10 cellular contexts compared by ENCODE assay signal in genomic region chr10:97490592-97490991, GRCh38. TPM values are rescaled to one million over a fixed set of nuclear protein-coding genes. Genes with fewer than 3 reads are reported as not detected.
DNase-seq lines count a peak whose midpoint lies in the region; ATAC-seq and TF ChIP-seq lines count a peak whose summit lies in the region.
"Had no signal": no experiment of that assay in that cellular context is flagged by ENCODE, and none has a peak within 500 bp of the region (broad histone marks: within the 10 kb centered on the region; RNA-seq: fewer than 3 reads in every experiment).

No MANE protein-coding gene starts in this region.

- H3K4me3 ChIP-seq in mammary epithelial cell (replicated peaks in 1 of 3; ENCODE audit: insufficient read depth in 1 of 3, low read depth in 2 of 3, low read length in 3 of 3) (no peak overlapping the region), coronary artery (no peak overlapping the region), upper lobe of left lung (no peak overlapping the region), right lobe of liver (no peak overlapping the region)
- H3K4me3 ChIP-seq in naive thymus-derived CD4-positive, alpha-beta T cell (ENCODE audit: low read length), result no peak overlapping the region

- no peak overlapping the region for H3K4me2 ChIP-seq in mammary epithelial cell (ENCODE audit: insufficient read depth, low read depth, low read length)

- H3K27me3 Mint-ChIP-seq in MCF 10A (ENCODE audit: insufficient read depth, unreplicated experiment), result no peaks in the 10 kb centered on the region
- no peaks in the 10 kb centered on the region for H3K27me3 Mint-ChIP-seq in naive thymus-derived CD4-positive, alpha-beta T cell

- TF ChIP-seq POLR2A in upper lobe of left lung (IDR thresholded peaks at IDR 0.05) (no peak), right lobe of liver (IDR thresholded peaks at IDR 0.05) (no peak)

- H3K27me3 ChIP-seq in mammary epithelial cell (ENCODE audit: insufficient read depth, low read length) (no peaks in the 10 kb centered on the region), upper lobe of left lung (no peaks in the 10 kb centered on the region), right lobe of liver (no peaks in the 10 kb centered on the region)
- no peaks in the 10 kb centered on the region for H3K27me3 ChIP-seq in naive thymus-derived CD4-positive, alpha-beta T cell (ENCODE audit: control insufficient read depth in 2 of 2, insufficient read depth in 2 of 2, low read length in 2 of 2)

- H3K4me1 ChIP-seq in mammary epithelial cell (ENCODE audit: insufficient read depth, low read length) (peaks cover 9% of the 10 kb centered on the region), upper lobe of left lung (peaks cover 21 to 50% (median 25%) of the 10 kb centered on the region in 4 donors), right lobe of liver (peaks cover 0 to 14% (median 2%) of the 10 kb centered on the region in 4 donors)
- H3K4me1 ChIP-seq in naive thymus-derived CD4-positive, alpha-beta T cell (ENCODE audit: control insufficient read depth in 2 of 2, insufficient read depth in 2 of 2, low read length in 2 of 2), result peaks cover 4 to 25% of the 10 kb centered on the region in 2 donors

- in situ Hi-C loops in mammary epithelial cell (cut with MboI; ENCODE audit: low sequenced_read_pairs in 2 of 2), result no loop called here

- no peaks in the 10 kb centered on the region for H3K9me3 Mint-ChIP-seq in MCF 10A (ENCODE audit: unreplicated experiment)
- H3K9me3 Mint-ChIP-seq in naive thymus-derived CD4-positive, alpha-beta T cell, result no peaks in the 10 kb centered on the region

- CTCF ChIA-PET in MCF 10A (lab: Yijun Ruan, JAX), result interaction anchor here (0.6 to 1.7 kb wide), 7 partner anchors 9 to 184 kb away, joined by 3 to 6 read pairs (median 3); no protein-coding TSS in a partner anchor
- CTCF ChIA-PET in mammary epithelial cell (lab: Charles Lee; ENCODE audit: low non-redundant PET), result no interaction called here
- CTCF ChIA-PET in naive thymus-derived CD4-positive, alpha-beta T cell (lab: Charles Lee), result no interaction called here

- peaks cover 98% of the 10 kb centered on the region for H3K79me2 ChIP-seq in mammary epithelial cell (ENCODE audit: insufficient read depth, low read length)

- no peaks in the 10 kb centered on the region for H3K36me3 ChIP-seq in mammary epithelial cell (ENCODE audit: insufficient read depth, low read length)
- H3K36me3 ChIP-seq in naive thymus-derived CD4-positive, alpha-beta T cell (ENCODE audit: control insufficient read depth in 2 of 3, insufficient read depth in 3 of 3, low read length in 3 of 3), result peaks cover 0 to 13% (median 0%) of the 10 kb centered on the region in 3 experiments
- peaks cover 0 to 11% (median 1%) of the 10 kb centered on the region in 4 donors for H3K36me3 ChIP-seq in upper lobe of left lung
- no peaks in the 10 kb centered on the region for H3K36me3 ChIP-seq in right lobe of liver

- intact Hi-C loops in MCF 10A (cut with micrococcal nuclease) (loop anchor here (10.0 kb wide), 1 partner anchor 46 kb away; the partner anchor contains the start of genes EXOSC1 and ZDHHC16), mammary epithelial cell (cut with micrococcal nuclease) (no loop called here), right lobe of liver (cut with DNase I) (no loop called here)
- intact Hi-C loops in naive thymus-derived CD4-positive, alpha-beta T cell (cut with micrococcal nuclease), result loop anchor here in 1 of 2 donors (10.0 kb wide), 1 partner anchor 656 kb away; the partner anchor contains the start of gene LCOR

- no peak overlapping the region for H3K4me3 Mint-ChIP-seq in MCF 10A (ENCODE audit: unreplicated experiment)
- peak overlapping the region in 5 of 10 donors; percentile 6 to 56 (median 27) for H3K4me3 Mint-ChIP-seq in naive thymus-derived CD4-positive, alpha-beta T cell

- POLR2A ChIA-PET in MCF 10A (lab: Yijun Ruan, JAX), result interaction anchor here (0.8 to 1.3 kb wide), 3 partner anchors 9 to 22 kb away, joined by 3 to 5 read pairs (median 5); no protein-coding TSS in a partner anchor
- POLR2A ChIA-PET in naive thymus-derived CD4-positive, alpha-beta T cell (lab: Charles Lee), result interaction anchor here (1.1 to 1.5 kb wide), 2 partner anchors 9 to 64 kb away, joined by 3 read pairs; no protein-coding TSS in a partner anchor

- peaks cover 15% of the 10 kb centered on the region for H3K36me3 Mint-ChIP-seq in MCF 10A (ENCODE audit: insufficient read depth, unreplicated experiment)
- H3K36me3 Mint-ChIP-seq in naive thymus-derived CD4-positive, alpha-beta T cell, result peaks cover 0 to 4% (median 0%) of the 10 kb centered on the region in 5 donors

- H2AFZ ChIP-seq in mammary epithelial cell (ENCODE audit: low read depth, low read length), result no peak overlapping the region

- BruUV-seq in MCF 10A (replicated peaks; lab: Mats Ljungman, UMichigan) (no TSS peak), mammary epithelial cell (replicated peaks; lab: Mats Ljungman, UMichigan) (no TSS peak)

- 94% methylated on average over 2 of the region's 2 CpGs for WGBS in mammary epithelial cell (ENCODE audit: low coverage, missing lambda C conversion rate)
- WGBS in upper lobe of left lung, 2 donors, result 55 to 56% methylated on average over 2 of the region's 2 CpGs
- 78% methylated on average over 2 of the region's 2 CpGs for WGBS in right lobe of liver (ENCODE audit: insufficient coverage, low coverage, low lambda C conversion rate, missing lambda C conversion rate)

- H3K4me1 Mint-ChIP-seq in MCF 10A (ENCODE audit: insufficient read depth, unreplicated experiment), result peaks cover 36% of the 10 kb centered on the region
- H3K4me1 Mint-ChIP-seq in naive thymus-derived CD4-positive, alpha-beta T cell, result peaks cover 28 to 72% (median 57%) of the 10 kb centered on the region in 7 donors

- peak in 1 of 4 donors; percentile 60 for TF ChIP-seq EP300 in upper lobe of left lung (IDR thresholded peaks at IDR 0.05)

- H3K9ac ChIP-seq in mammary epithelial cell (ENCODE audit: insufficient read depth, low read length), result no peak overlapping the region

- H4K20me1 ChIP-seq in mammary epithelial cell (ENCODE audit: insufficient read depth, low read length), result no peaks in the 10 kb centered on the region

- H3K27ac ChIP-seq in mammary epithelial cell (ENCODE audit: insufficient read depth, low read depth, low read length), result no peak overlapping the region
- peak overlapping the region; percentile 58 to 59 for H3K27ac ChIP-seq in coronary artery
- no peak overlapping the region for H3K27ac ChIP-seq in naive thymus-derived CD4-positive, alpha-beta T cell (ENCODE audit: low read depth, low read length)
- H3K27ac ChIP-seq in upper lobe of left lung, result peak overlapping the region in 3 of 4 donors; percentile 50 to 61 (median 59)
- no peak overlapping the region for H3K27ac ChIP-seq in right lobe of liver

- no peak for DNase-seq in MCF 10A (ENCODE audit: unreplicated experiment)
- DNase-seq in mammary epithelial cell, result no peak
- DNase-seq in coronary artery (ENCODE audit: low spot score), result no peak
- DNase-seq in naive thymus-derived CD4-positive, alpha-beta T cell, result no peak
- peak in 1 of 2 donors; percentile 78 for DNase-seq in upper lobe of left lung
- no peak for DNase-seq in RKO (ENCODE audit: low spot score)
- DNase-seq in GM03348 (ENCODE audit: low spot score), result no peak
- DNase-seq in right lobe of liver, result no peak
- DNase-seq: stimulated activated naive CD4-positive, alpha-beta T cell treated with Interleukin-2 at 50 U/mL for 16 hours; T-helper 1 cell had no signal

- H3K9me3 ChIP-seq in mammary epithelial cell (replicated peaks; ENCODE audit: insufficient read depth, low read length) (no peaks in the 10 kb centered on the region), upper lobe of left lung (no peaks in the 10 kb centered on the region), right lobe of liver (no peaks in the 10 kb centered on the region)
- H3K9me3 ChIP-seq in naive thymus-derived CD4-positive, alpha-beta T cell (ENCODE audit: control insufficient read depth in 2 of 3, low read length in 3 of 3), result no peaks in the 10 kb centered on the region

- H3K27ac Mint-ChIP-seq in MCF 10A (ENCODE audit: low read depth, unreplicated experiment), result peak overlapping the region; percentile 80
- peak overlapping the region in 6 of 9 donors; percentile 17 to 70 (median 55) for H3K27ac Mint-ChIP-seq in naive thymus-derived CD4-positive, alpha-beta T cell

- TF ChIP-seq CTCF in MCF 10A (IDR thresholded peaks at IDR 0.05; ENCODE audit: unreplicated experiment) (no peak), mammary epithelial cell (conservative IDR thresholded peaks at IDR 0.05 in 1 of 2, IDR thresholded peaks at IDR 0.05 in 1 of 2; ENCODE audit: extremely low read depth in 1 of 2, insufficient read depth in 1 of 2, low read depth in 1 of 2, low read length in 2 of 2) (no peak), coronary artery (IDR thresholded peaks at IDR 0.05) (no peak), upper lobe of left lung (IDR thresholded peaks at IDR 0.05) (no peak), right lobe of liver (IDR thresholded peaks at IDR 0.05) (no peak)

- no peak for ATAC-seq in naive thymus-derived CD4-positive, alpha-beta T cell
- ATAC-seq in upper lobe of left lung (ENCODE audit: low FRiP score in 2 of 2) (peak; percentile 56 to 82), right lobe of liver (no peak)

- dilution Hi-C loops in mammary epithelial cell (cut with HindIII; ENCODE audit: low sequenced_read_pairs), result no loop called here

RNA-seq across cellular contexts. Expression of gene MMS19, which starts 7.6 kb away (rescaled TPM):
- total RNA-seq in MCF 10A (2022) (67.0 and 67.2 TPM in 2 replicates), mammary epithelial cell (10 to 100 TPM; 69.7 to 74.2 TPM), upper lobe of left lung (100 to 1,000 TPM in 1 of 6 donors, 10 to 100 TPM in 5; 62.5 to 148 (median 77.0) TPM), right lobe of liver (10 to 100 TPM; 18.7 to 40.7 (median 20.3) TPM)
- polyA plus RNA-seq in mammary epithelial cell, result 86.2 TPM
- 104 TPM for polyA minus RNA-seq in mammary epithelial cell
- total RNA-seq in naive thymus-derived CD4-positive, alpha-beta T cell, result 100 to 1,000 TPM in 2 of 5 experiments, 10 to 100 TPM in 3; 68.7 to 113 (median 87.9) TPM
- 10 to 100 TPM; 37.4 to 59.0 TPM for polyA plus RNA-seq in naive thymus-derived CD4-positive, alpha-beta T cell

RNA-seq across cellular contexts. Expression of gene UBTD1, which starts 8.1 kb away (rescaled TPM):
- total RNA-seq in MCF 10A (2022), result 7.2 and 7.8 TPM in 2 replicates
- total RNA-seq in mammary epithelial cell, result 10 to 100 TPM; 21.4 to 30.0 TPM
- polyA plus RNA-seq in mammary epithelial cell, result 27.4 TPM
- polyA minus RNA-seq in mammary epithelial cell, result 12.2 TPM
- total RNA-seq in naive thymus-derived CD4-positive, alpha-beta T cell, result 1 to 10 TPM in 4 of 5 experiments, under 1 TPM in 1; 0.94 to 4.2 (median 2.1) TPM
- 1 to 10 TPM; 1.2 to 2.9 TPM for polyA plus RNA-seq in naive thymus-derived CD4-positive, alpha-beta T cell
- 10 to 100 TPM; 40.6 to 93.1 (median 67.3) TPM for total RNA-seq in upper lobe of left lung
- total RNA-seq in right lobe of liver, result 1 to 10 TPM; 5.4 to 8.8 (median 7.0) TPM

RNA-seq across cellular contexts. Expression of gene ZDHHC16, which starts 44.6 kb away (rescaled TPM):
- total RNA-seq in MCF 10A (2022) (44.9 and 48.0 TPM in 2 replicates), mammary epithelial cell (10 to 100 TPM; 46.3 to 61.3 TPM), upper lobe of left lung (10 to 100 TPM; 40.0 to 84.7 (median 60.1) TPM), right lobe of liver (10 to 100 TPM; 15.8 to 27.0 (median 22.8) TPM)
- 85.7 TPM for polyA plus RNA-seq in mammary epithelial cell
- polyA minus RNA-seq in mammary epithelial cell, result 161 TPM
- 10 to 100 TPM; 13.2 to 38.8 (median 26.8) TPM for total RNA-seq in naive thymus-derived CD4-positive, alpha-beta T cell
- polyA plus RNA-seq in naive thymus-derived CD4-positive, alpha-beta T cell, result 10 to 100 TPM; 24.4 to 37.3 TPM

RNA-seq across cellular contexts. Expression of gene EXOSC1, which starts 44.8 kb away (rescaled TPM):
- total RNA-seq in MCF 10A (2022) (56.5 and 62.3 TPM in 2 replicates), mammary epithelial cell (10 to 100 TPM; 35.8 to 37.0 TPM), upper lobe of left lung (10 to 100 TPM; 19.5 to 30.4 (median 28.1) TPM), right lobe of liver (10 to 100 TPM in 5 of 6 experiments, 1 to 10 TPM in 1; 9.2 to 19.1 (median 11.8) TPM)
- polyA plus RNA-seq in mammary epithelial cell, result 43.2 TPM
- polyA minus RNA-seq in mammary epithelial cell, result 28.6 TPM
- 10 to 100 TPM; 32.6 to 65.4 (median 53.2) TPM for total RNA-seq in naive thymus-derived CD4-positive, alpha-beta T cell
- polyA plus RNA-seq in naive thymus-derived CD4-positive, alpha-beta T cell, result 10 to 100 TPM; 69.7 to 80.3 TPM

Comparison
In these comparisons a context has a peak if more than half of its experiments do, and no peak if none do; other contexts are left out.
1. H3K27ac ChIP-seq: peak in coronary artery (2 of 2) and upper lobe of left lung (3 of 4); none in mammary epithelial cell (single experiment), naive thymus-derived CD4-positive, alpha-beta T cell (single experiment) and right lobe of liver (0 of 3).
2. ATAC-seq: peak in upper lobe of left lung (2 of 2); none in naive thymus-derived CD4-positive, alpha-beta T cell (single experiment) and right lobe of liver (0 of 4).